2 cellular contexts compared by ENCODE assay signal in the genomic region with DNA sequence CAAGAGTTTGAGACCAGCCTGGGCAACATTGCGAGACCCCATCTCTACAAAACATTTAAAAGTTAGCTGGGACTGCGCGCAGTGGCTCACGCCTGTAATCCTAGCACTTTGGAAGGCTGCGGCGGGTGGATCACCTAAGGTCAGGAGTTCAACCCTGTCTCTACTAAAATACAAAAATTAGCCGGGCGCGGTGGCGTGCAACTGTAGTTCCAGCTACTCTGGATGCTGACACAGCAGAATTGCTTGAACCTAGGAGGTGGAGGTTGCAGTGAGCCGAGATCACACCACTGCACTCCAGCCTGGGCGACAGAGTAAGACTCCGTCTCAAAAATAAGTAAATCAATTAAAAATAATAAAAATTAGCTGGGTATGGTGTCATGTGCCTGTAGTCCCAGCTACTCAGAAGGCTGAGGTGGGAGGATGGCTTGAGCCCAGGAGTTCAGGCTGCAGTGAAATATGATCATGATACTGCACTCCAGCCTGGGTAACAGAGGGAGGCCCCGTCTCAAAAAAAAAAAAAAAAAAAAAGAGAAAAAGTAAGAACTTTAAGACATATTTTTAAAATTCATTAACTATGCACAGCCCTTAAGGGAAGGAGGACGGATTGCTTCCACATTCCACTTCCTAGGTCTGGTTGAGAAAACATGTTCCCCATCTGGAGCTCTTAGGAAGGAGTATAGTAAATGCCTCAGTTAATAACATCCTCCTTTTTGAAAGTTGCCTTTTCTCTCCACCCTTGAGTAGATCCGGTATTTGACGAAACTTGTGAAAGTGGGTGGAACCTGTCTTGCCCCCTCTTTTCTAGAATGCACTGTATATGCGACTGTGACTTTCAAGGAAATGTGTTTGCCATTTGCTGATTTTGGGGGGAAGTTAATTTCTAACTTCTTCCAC.
TF ChIP-seq lines count a peak whose summit lies in the region.

No MANE protein-coding gene starts in this region.

TF ChIP-seq in GM23338, 12 proteins besides CTCF, POLR2A, EP300 and RAD21 (continues in another document):
- TF ChIP-seq, protein P1, sequence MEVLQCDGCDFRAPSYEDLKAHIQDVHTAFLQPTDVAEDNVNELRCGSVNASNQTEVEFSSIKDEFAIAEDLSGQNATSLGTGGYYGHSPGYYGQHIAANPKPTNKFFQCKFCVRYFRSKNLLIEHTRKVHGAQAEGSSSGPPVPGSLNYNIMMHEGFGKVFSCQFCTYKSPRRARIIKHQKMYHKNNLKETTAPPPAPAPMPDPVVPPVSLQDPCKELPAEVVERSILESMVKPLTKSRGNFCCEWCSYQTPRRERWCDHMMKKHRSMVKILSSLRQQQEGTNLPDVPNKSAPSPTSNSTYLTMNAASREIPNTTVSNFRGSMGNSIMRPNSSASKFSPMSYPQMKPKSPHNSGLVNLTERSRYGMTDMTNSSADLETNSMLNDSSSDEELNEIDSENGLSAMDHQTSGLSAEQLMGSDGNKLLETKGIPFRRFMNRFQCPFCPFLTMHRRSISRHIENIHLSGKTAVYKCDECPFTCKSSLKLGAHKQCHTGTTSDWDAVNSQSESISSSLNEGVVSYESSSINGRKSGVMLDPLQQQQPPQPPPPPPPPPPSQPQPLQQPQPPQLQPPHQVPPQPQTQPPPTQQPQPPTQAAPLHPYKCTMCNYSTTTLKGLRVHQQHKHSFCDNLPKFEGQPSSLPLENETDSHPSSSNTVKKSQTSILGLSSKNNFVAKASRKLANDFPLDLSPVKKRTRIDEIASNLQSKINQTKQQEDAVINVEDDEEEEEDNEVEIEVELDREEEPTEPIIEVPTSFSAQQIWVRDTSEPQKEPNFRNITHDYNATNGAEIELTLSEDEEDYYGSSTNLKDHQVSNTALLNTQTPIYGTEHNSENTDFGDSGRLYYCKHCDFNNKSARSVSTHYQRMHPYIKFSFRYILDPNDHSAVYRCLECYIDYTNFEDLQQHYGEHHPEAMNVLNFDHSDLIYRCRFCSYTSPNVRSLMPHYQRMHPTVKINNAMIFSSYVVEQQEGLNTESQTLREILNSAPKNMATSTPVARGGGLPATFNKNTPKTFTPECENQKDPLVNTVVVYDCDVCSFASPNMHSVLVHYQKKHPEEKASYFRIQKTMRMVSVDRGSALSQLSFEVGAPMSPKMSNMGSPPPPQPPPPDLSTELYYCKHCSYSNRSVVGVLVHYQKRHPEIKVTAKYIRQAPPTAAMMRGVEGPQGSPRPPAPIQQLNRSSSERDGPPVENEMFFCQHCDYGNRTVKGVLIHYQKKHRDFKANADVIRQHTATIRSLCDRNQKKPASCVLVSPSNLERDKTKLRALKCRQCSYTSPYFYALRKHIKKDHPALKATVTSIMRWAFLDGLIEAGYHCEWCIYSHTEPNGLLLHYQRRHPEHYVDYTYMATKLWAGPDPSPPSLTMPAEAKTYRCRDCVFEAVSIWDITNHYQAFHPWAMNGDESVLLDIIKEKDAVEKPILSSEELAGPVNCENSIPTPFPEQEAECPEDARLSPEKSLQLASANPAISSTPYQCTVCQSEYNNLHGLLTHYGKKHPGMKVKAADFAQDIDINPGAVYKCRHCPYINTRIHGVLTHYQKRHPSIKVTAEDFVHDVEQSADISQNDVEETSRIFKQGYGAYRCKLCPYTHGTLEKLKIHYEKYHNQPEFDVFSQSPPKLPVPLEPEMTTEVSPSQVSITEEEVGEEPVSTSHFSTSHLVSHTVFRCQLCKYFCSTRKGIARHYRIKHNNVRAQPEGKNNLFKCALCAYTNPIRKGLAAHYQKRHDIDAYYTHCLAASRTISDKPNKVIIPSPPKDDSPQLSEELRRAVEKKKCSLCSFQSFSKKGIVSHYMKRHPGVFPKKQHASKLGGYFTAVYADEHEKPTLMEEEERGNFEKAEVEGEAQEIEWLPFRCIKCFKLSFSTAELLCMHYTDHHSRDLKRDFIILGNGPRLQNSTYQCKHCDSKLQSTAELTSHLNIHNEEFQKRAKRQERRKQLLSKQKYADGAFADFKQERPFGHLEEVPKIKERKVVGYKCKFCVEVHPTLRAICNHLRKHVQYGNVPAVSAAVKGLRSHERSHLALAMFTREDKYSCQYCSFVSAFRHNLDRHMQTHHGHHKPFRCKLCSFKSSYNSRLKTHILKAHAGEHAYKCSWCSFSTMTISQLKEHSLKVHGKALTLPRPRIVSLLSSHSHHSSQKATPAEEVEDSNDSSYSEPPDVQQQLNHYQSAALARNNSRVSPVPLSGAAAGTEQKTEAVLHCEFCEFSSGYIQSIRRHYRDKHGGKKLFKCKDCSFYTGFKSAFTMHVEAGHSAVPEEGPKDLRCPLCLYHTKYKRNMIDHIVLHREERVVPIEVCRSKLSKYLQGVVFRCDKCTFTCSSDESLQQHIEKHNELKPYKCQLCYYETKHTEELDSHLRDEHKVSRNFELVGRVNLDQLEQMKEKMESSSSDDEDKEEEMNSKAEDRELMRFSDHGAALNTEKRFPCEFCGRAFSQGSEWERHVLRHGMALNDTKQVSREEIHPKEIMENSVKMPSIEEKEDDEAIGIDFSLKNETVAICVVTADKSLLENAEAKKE (CRISPR knock-in tag; IDR thresholded peaks at IDR 0.05) = no peak
- TF ChIP-seq EZH2 (IDR thresholded peaks at IDR 0.05; ENCODE audit: low read depth, unreplicated experiment) = no peak
- TF ChIP-seq, protein P2, sequence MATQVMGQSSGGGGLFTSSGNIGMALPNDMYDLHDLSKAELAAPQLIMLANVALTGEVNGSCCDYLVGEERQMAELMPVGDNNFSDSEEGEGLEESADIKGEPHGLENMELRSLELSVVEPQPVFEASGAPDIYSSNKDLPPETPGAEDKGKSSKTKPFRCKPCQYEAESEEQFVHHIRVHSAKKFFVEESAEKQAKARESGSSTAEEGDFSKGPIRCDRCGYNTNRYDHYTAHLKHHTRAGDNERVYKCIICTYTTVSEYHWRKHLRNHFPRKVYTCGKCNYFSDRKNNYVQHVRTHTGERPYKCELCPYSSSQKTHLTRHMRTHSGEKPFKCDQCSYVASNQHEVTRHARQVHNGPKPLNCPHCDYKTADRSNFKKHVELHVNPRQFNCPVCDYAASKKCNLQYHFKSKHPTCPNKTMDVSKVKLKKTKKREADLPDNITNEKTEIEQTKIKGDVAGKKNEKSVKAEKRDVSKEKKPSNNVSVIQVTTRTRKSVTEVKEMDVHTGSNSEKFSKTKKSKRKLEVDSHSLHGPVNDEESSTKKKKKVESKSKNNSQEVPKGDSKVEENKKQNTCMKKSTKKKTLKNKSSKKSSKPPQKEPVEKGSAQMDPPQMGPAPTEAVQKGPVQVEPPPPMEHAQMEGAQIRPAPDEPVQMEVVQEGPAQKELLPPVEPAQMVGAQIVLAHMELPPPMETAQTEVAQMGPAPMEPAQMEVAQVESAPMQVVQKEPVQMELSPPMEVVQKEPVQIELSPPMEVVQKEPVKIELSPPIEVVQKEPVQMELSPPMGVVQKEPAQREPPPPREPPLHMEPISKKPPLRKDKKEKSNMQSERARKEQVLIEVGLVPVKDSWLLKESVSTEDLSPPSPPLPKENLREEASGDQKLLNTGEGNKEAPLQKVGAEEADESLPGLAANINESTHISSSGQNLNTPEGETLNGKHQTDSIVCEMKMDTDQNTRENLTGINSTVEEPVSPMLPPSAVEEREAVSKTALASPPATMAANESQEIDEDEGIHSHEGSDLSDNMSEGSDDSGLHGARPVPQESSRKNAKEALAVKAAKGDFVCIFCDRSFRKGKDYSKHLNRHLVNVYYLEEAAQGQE (IDR thresholded peaks at IDR 0.05; ENCODE audit: unreplicated experiment) = no peak
- TF ChIP-seq, protein P3, sequence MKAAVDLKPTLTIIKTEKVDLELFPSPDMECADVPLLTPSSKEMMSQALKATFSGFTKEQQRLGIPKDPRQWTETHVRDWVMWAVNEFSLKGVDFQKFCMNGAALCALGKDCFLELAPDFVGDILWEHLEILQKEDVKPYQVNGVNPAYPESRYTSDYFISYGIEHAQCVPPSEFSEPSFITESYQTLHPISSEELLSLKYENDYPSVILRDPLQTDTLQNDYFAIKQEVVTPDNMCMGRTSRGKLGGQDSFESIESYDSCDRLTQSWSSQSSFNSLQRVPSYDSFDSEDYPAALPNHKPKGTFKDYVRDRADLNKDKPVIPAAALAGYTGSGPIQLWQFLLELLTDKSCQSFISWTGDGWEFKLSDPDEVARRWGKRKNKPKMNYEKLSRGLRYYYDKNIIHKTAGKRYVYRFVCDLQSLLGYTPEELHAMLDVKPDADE (IDR thresholded peaks at IDR 0.05) = no peak
- TF ChIP-seq ZNF331 (CRISPR knock-in tag; IDR thresholded peaks at IDR 0.05; ENCODE audit: low read depth) = no peak
- no peak for TF ChIP-seq EZH2phosphoT487 (IDR thresholded peaks at IDR 0.05; ENCODE audit: unreplicated experiment)

TF ChIP-seq in K562, 482 proteins besides CTCF, POLR2A, EP300 and RAD21:
- peak; percentile 55; the same call in 1 of the 2 replicates for TF ChIP-seq SMARCA4 (IDR thresholded peaks at IDR 0.05)
- TF ChIP-seq MAFF (IDR thresholded peaks at IDR 0.05; ENCODE audit: low read length) = peak; percentile 98
- TF ChIP-seq DACH1 (IDR thresholded peaks at IDR 0.05; ENCODE audit: partially characterized antibody) = no peak
- no peak for TF ChIP-seq GTF2A2 (tag; IDR thresholded peaks at IDR 0.05)
- peak; percentile 31; the same call in 1 of the 2 replicates for TF ChIP-seq ARID1B (IDR thresholded peaks at IDR 0.05)
- TF ChIP-seq U2AF2 (optimal IDR thresholded peaks at IDR 0.05; ENCODE audit: low read depth, low read length) = no peak
- TF ChIP-seq MAFG (tag; conservative IDR thresholded peaks at IDR 0.05) = peak; percentile 97
- no peak for TF ChIP-seq ZNF197 (CRISPR knock-in tag; IDR thresholded peaks at IDR 0.05; ENCODE audit: low read depth)
- peak; percentile 68 for TF ChIP-seq DPF2 (IDR thresholded peaks at IDR 0.05)
- TF ChIP-seq C11orf30 (IDR thresholded peaks at IDR 0.05; ENCODE audit: low read depth) = peak; percentile 100
- peak; percentile 96 for TF ChIP-seq MAFK (IDR thresholded peaks at IDR 0.05; ENCODE audit: low read length)
- no peak for TF ChIP-seq SRSF9 (IDR thresholded peaks at IDR 0.05; ENCODE audit: borderline replicate concordance, low read depth, low read length)
- TF ChIP-seq, protein P4, sequence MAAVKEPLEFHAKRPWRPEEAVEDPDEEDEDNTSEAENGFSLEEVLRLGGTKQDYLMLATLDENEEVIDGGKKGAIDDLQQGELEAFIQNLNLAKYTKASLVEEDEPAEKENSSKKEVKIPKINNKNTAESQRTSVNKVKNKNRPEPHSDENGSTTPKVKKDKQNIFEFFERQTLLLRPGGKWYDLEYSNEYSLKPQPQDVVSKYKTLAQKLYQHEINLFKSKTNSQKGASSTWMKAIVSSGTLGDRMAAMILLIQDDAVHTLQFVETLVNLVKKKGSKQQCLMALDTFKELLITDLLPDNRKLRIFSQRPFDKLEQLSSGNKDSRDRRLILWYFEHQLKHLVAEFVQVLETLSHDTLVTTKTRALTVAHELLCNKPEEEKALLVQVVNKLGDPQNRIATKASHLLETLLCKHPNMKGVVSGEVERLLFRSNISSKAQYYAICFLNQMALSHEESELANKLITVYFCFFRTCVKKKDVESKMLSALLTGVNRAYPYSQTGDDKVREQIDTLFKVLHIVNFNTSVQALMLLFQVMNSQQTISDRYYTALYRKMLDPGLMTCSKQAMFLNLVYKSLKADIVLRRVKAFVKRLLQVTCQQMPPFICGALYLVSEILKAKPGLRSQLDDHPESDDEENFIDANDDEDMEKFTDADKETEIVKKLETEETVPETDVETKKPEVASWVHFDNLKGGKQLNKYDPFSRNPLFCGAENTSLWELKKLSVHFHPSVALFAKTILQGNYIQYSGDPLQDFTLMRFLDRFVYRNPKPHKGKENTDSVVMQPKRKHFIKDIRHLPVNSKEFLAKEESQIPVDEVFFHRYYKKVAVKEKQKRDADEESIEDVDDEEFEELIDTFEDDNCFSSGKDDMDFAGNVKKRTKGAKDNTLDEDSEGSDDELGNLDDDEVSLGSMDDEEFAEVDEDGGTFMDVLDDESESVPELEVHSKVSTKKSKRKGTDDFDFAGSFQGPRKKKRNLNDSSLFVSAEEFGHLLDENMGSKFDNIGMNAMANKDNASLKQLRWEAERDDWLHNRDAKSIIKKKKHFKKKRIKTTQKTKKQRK (IDR thresholded peaks at IDR 0.05; ENCODE audit: borderline replicate concordance, low read depth, low read length) = no peak
- TF ChIP-seq, protein P5, sequence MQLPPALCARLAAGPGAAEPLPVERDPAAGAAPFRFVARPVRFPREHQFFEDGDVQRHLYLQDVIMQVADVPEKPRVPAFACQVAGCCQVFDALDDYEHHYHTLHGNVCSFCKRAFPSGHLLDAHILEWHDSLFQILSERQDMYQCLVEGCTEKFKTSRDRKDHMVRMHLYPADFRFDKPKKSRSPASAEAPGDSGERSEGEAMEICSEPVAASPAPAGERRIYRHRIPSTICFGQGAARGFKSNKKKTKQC (CRISPR knock-in tag; IDR thresholded peaks at IDR 0.05) = no peak
- peak; percentile 75 for TF ChIP-seq NFE2 (IDR thresholded peaks at IDR 0.05; ENCODE audit: low read depth)
- no peak for TF ChIP-seq CBX1 (IDR thresholded peaks at IDR 0.05; ENCODE audit: low read depth)
- 0 out of 2 replicates have a peak, but pooled peaks have one; percentile 23 for TF ChIP-seq SMARCE1 (IDR thresholded peaks at IDR 0.05)
- no peak for TF ChIP-seq HSF4 (CRISPR knock-in tag; IDR thresholded peaks at IDR 0.05; ENCODE audit: borderline replicate concordance)
- peak; percentile 100 for TF ChIP-seq ZNF316 (IDR thresholded peaks at IDR 0.05)
- peak; percentile 17; the same call in 1 of the 2 replicates for TF ChIP-seq ZBTB7A (IDR thresholded peaks at IDR 0.05; ENCODE audit: borderline replicate concordance, control insufficient read depth, low read depth, low read length)
- TF ChIP-seq, protein P6, sequence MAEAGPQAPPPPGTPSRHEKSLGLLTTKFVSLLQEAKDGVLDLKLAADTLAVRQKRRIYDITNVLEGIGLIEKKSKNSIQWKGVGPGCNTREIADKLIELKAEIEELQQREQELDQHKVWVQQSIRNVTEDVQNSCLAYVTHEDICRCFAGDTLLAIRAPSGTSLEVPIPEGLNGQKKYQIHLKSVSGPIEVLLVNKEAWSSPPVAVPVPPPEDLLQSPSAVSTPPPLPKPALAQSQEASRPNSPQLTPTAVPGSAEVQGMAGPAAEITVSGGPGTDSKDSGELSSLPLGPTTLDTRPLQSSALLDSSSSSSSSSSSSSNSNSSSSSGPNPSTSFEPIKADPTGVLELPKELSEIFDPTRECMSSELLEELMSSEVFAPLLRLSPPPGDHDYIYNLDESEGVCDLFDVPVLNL (CRISPR knock-in tag; IDR thresholded peaks at IDR 0.05; ENCODE audit: low read depth) = no peak
- TF ChIP-seq ZC3H8 (IDR thresholded peaks at IDR 0.05) = no peak
